In genomic region chr2:46873632-46874068, GRCh38 we compare ENCODE assay signal across 9 cellular contexts. TPM values are rescaled to one million over a fixed set of nuclear protein-coding genes. Genes with fewer than 3 reads are reported as not detected.
DNase-seq lines count a peak whose midpoint lies in the region; ATAC-seq and TF ChIP-seq lines count a peak whose summit lies in the region.
"Had no signal": no experiment of that assay in that cellular context is flagged by ENCODE, and none has a peak within 500 bp of the region (broad histone marks: within the 10 kb centered on the region; RNA-seq: fewer than 3 reads in every experiment).

No MANE protein-coding gene starts in this region.

- peaks cover 2% of the 10 kb centered on the region for H3K27me3 Mint-ChIP-seq in activated naive CD8-positive, alpha-beta T cell treated with anti-CD3 and anti-CD28 coated beads, Interleukin-2, amount 50 U/mL, for 24 hours

- no peak overlapping the region for H2AFZ ChIP-seq in hepatocyte

- H3K79me2 ChIP-seq in hepatocyte: no peaks in the 10 kb centered on the region

- H3K9me3 Mint-ChIP-seq in activated naive CD8-positive, alpha-beta T cell treated with anti-CD3 and anti-CD28 coated beads, Interleukin-2, amount 50 U/mL, for 24 hours: no peaks in the 10 kb centered on the region
- H3K9me3 Mint-ChIP-seq: dendritic cell treated with granulocyte-macrophage colony-stimulating factor and Interleukin-4, amounts not matched to agents 40 ng/mL and 50 ng/mL, for 4 days had no signal

- H3K4me3 ChIP-seq in hepatocyte: no peak overlapping the region

- peaks cover 13% of the 10 kb centered on the region for H3K4me1 ChIP-seq in hepatocyte (ENCODE audit: insufficient read depth)

- peak; percentile 77 for ATAC-seq in activated naive CD8-positive, alpha-beta T cell treated with anti-CD3 and anti-CD28 coated beads, Interleukin-2, amount 50 U/mL, for 24 hours
- ATAC-seq in HG02678 (IDR thresholded peaks at IDR 0.05; ENCODE audit: unreplicated experiment) (no peak), HG03432 (IDR thresholded peaks at IDR 0.05; ENCODE audit: unreplicated experiment) (no peak), HG02763 (IDR thresholded peaks at IDR 0.05; ENCODE audit: unreplicated experiment) (no peak)

- H4K20me1 ChIP-seq in hepatocyte (ENCODE audit: insufficient read depth, poor library complexity, severe bottlenecking): no peaks in the 10 kb centered on the region

- H3K27ac ChIP-seq in hepatocyte: peak overlapping the region; percentile 58

- H3K4me2 ChIP-seq in hepatocyte: no peak overlapping the region

- H3K4me1 Mint-ChIP-seq in activated naive CD8-positive, alpha-beta T cell treated with anti-CD3 and anti-CD28 coated beads, Interleukin-2, amount 50 U/mL, for 24 hours: peaks cover 21% of the 10 kb centered on the region

- no peaks in the 10 kb centered on the region for H3K36me3 Mint-ChIP-seq in activated naive CD8-positive, alpha-beta T cell treated with anti-CD3 and anti-CD28 coated beads, Interleukin-2, amount 50 U/mL, for 24 hours (ENCODE audit: low read depth)

- H3K9me2 ChIP-seq in hepatocyte (replicated peaks; ENCODE audit: insufficient read depth): no peaks in the 10 kb centered on the region

- H3K4me3 Mint-ChIP-seq in activated naive CD8-positive, alpha-beta T cell treated with anti-CD3 and anti-CD28 coated beads, Interleukin-2, amount 50 U/mL, for 24 hours: no peak overlapping the region
- H3K4me3 Mint-ChIP-seq: dendritic cell treated with granulocyte-macrophage colony-stimulating factor and Interleukin-4, amounts not matched to agents 40 ng/mL and 50 ng/mL, for 4 days had no signal

- WGBS in hepatocyte (ENCODE audit: low lambda C conversion rate, missing lambda C conversion rate): 30% methylated on average over 5 of the region's 5 CpGs

- peak overlapping the region; percentile 36 for H3K27ac Mint-ChIP-seq in activated naive CD8-positive, alpha-beta T cell treated with anti-CD3 and anti-CD28 coated beads, Interleukin-2, amount 50 U/mL, for 24 hours
- H3K27ac Mint-ChIP-seq: dendritic cell treated with granulocyte-macrophage colony-stimulating factor and Interleukin-4, amounts not matched to agents 40 ng/mL and 50 ng/mL, for 4 days had no signal

- TF ChIP-seq CTCF in hepatocyte (IDR thresholded peaks at IDR 0.05; ENCODE audit: poor library complexity): no peak

- no peaks in the 10 kb centered on the region for H3K36me3 ChIP-seq in hepatocyte (replicated peaks; ENCODE audit: insufficient read depth, low read depth)

- DNase-seq in AML-193 (lab: John Stamatoyannopoulos, UW) (peak; percentile 15 to 22), Kasumi-1 (lab: John Stamatoyannopoulos, UW) (peak; percentile 42 to 45), hepatocyte (ENCODE audit: low spot score) (peak; percentile 88)
- peak; percentile 51 for DNase-seq in activated naive CD8-positive, alpha-beta T cell treated with anti-CD3 and anti-CD28 coated beads, Interleukin-2, amount 50 U/mL, for 24 hours
- DNase-seq in stimulated activated CD4-positive, alpha-beta T cell treated with anti-CD3 and anti-CD28 coated beads, Interleukin-1b, Interleukin-23, amount 100 ng/mL, for 48 hours: peak; percentile 54

- H3K27me3 ChIP-seq in hepatocyte: no peaks in the 10 kb centered on the region

- no peaks in the 10 kb centered on the region for H3K9me3 ChIP-seq in hepatocyte (ENCODE audit: low read depth)

RNA-seq across cellular contexts. Expression of gene MCFD2, which starts 42.0 kb away (rescaled TPM):
- total RNA-seq in hepatocyte: 196 and 203 TPM in 2 replicates
- polyA plus RNA-seq in hepatocyte: 144 and 161 TPM in 2 replicates

Comparison
In these comparisons a context has a peak if more than half of its experiments do, and no peak if none do; other contexts are left out.
1. DNase-seq: peak in every context shown above with its lines; median percentile 88 in hepatocyte; 54 in stimulated activated CD4-positive, alpha-beta T cell treated with anti-CD3 and anti-CD28 coated beads, Interleukin-1b, Interleukin-23, amount 100 ng/mL, for 48 hours; 51 in activated naive CD8-positive, alpha-beta T cell treated with anti-CD3 and anti-CD28 coated beads, Interleukin-2, amount 50 U/mL, for 24 hours; 44 in Kasumi-1; 18 in AML-193.